In the genomic region with DNA sequence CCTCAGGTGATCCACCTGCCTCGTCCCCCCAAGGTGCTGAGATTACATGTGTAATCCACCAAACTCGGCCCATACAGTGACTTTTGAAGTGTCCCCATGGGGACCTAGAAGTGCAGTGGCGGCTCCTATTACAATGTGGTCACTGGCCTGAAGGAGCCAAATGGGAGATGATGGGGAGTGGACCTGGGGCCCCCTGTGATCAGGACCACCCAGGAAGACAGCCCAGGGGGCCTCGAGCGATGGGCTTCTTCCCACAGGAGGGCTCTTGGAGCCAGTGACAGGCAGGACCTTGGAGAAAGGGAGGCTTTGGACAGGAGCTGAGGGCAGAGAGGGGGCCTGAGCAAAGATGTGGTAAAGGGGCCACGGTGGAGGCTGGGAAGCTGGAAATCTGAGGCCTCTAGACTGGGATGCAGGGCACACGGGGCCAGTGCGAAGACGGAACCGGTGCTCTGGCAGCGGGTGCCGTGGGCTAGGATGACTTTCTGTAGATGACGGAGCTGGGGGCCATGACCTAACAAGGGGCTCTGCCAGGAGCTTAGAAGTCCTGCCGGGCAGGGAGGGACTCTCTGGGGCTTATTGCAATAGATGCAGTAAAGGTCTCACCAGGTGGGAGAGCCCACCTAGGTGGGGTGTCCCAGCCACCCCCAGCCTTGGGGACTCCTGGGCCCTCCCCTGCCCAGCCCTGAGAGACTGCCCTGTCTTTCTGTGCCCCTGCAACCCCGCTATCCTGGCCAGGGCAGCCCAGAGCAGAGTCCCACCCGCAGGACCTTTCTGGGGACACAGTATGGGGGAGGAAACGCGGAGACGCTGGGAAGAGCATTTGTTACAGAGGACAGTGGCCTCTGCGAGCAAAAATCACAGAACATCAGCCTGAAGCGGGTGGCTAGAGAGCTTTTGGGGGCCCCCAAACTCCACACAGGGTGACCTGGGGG, we compare ENCODE assay signal across 14 cellular contexts. TPM values are rescaled to one million over a fixed set of nuclear protein-coding genes. Genes with fewer than 3 reads are reported as not detected.
DNase-seq lines count a peak whose midpoint lies in the region; ATAC-seq and TF ChIP-seq lines count a peak whose summit lies in the region.
"Had no signal": no experiment of that assay in that cellular context is flagged by ENCODE, and none has a peak within 500 bp of the region (broad histone marks: within the 10 kb centered on the region; RNA-seq: fewer than 3 reads in every experiment).

No MANE protein-coding gene starts in this region.

- H2BK12ac ChIP-seq in neuronal stem cell (ENCODE audit: low read length) = no peak overlapping the region

- no peak overlapping the region for H3K23ac ChIP-seq in neuronal stem cell (ENCODE audit: low read depth, low read length, poor library complexity)

- CTCF ChIA-PET in CD4-positive, alpha-beta memory T cell (lab: Charles Lee; ENCODE audit: partially characterized antibody) = interaction anchor here (0.9 to 2.0 kb wide), 3 partner anchors 8 to 33 kb away, joined by 4 to 6 read pairs (median 5); no protein-coding TSS in a partner anchor

- no peak overlapping the region for H4K91ac ChIP-seq in neuronal stem cell (ENCODE audit: low read depth, low read length, poor library complexity)

- no peaks in the 10 kb centered on the region for H3K79me2 ChIP-seq in KMS-11 (ENCODE audit: insufficient read depth, low read depth)

- no peak overlapping the region for H2BK120ac ChIP-seq in neuronal stem cell (ENCODE audit: low read depth, low read length)

- TF ChIP-seq CTCF in KMS-11 (conservative IDR thresholded peaks at IDR 0.05; ENCODE audit: low read depth, low read length) = no peak

- DNase-seq in CD4-positive, alpha-beta memory T cell = no peak
- DNase-seq in neuronal stem cell (ENCODE audit: low spot score) (no peak), 8988T (no peak), head of caudate nucleus (no peak), AG20443 (ENCODE audit: low spot score) (no peak)
- DNase-seq: activated CD4-positive, alpha-beta T cell treated with anti-CD3 and anti-CD28 coated beads for 48 hours; activated naive CD4-positive, alpha-beta T cell treated with anti-CD3 and anti-CD28 coated beads, Interleukin-2, amount 50 U/mL, for 16 hours; effector CD8-positive, alpha-beta T cell; NCI-H345 had no signal

- ATAC-seq in HG02588 (IDR thresholded peaks at IDR 0.05; ENCODE audit: unreplicated experiment) = no peak

- intact Hi-C loops in CD4-positive, alpha-beta memory T cell (cut with micrococcal nuclease) = no loop called here
- intact Hi-C loops in head of caudate nucleus (cut with DNase I) = no loop called here

- peak overlapping the region; percentile 79 for H3K4me2 ChIP-seq in KMS-11
- H3K4me2 ChIP-seq in neuronal stem cell (ENCODE audit: insufficient read depth, low read length, poor library complexity, severe bottlenecking) = no peak overlapping the region

- H3K4me3 ChIP-seq in CD4-positive, alpha-beta memory T cell (ENCODE audit: low read length in 2 of 2) = no peak overlapping the region
- H3K4me3 ChIP-seq in KMS-11 (IDR thresholded peaks at IDR 0.05; ENCODE audit: insufficient read depth, low read depth, low read length) (no peak overlapping the region), duodenal mucosa (ENCODE audit: low read depth in 1 of 2, low read length in 2 of 2) (no peak overlapping the region), neuronal stem cell (ENCODE audit: low read length in 2 of 2) (no peak overlapping the region)
- H3K4me3 ChIP-seq: MG63 had no signal

- H3K36me3 Mint-ChIP-seq in CD4-positive, alpha-beta memory T cell = peaks cover 9 to 15% of the 10 kb centered on the region in 2 donors

- no peaks in the 10 kb centered on the region for H3K9me3 ChIP-seq in CD4-positive, alpha-beta memory T cell (ENCODE audit: control insufficient read depth in 1 of 2, low read length in 2 of 2)
- H3K9me3 ChIP-seq in duodenal mucosa (ENCODE audit: control insufficient read depth in 1 of 2, low read length in 2 of 2) (no peaks in the 10 kb centered on the region), neuronal stem cell (replicated peaks in 1 of 2; ENCODE audit: control insufficient read depth in 2 of 2, insufficient read depth in 1 of 2, low read depth in 1 of 2, low read length in 2 of 2) (peaks cover 0 to 2% of the 10 kb centered on the region in 2 donors)
- H3K9me3 ChIP-seq: MG63 had no signal

- no peak overlapping the region for H3K27ac ChIP-seq in CD4-positive, alpha-beta memory T cell (ENCODE audit: low read depth, low read length)
- peak overlapping the region; percentile 83 for H3K27ac ChIP-seq in KMS-11
- peak overlapping the region; percentile 30 for H3K27ac ChIP-seq in duodenal mucosa (ENCODE audit: low read depth, low read length)
- no peak overlapping the region for H3K27ac ChIP-seq in neuronal stem cell (replicated peaks; ENCODE audit: low read length)

- no peak overlapping the region for H3K4ac ChIP-seq in neuronal stem cell (ENCODE audit: low read length)

- H2BK5ac ChIP-seq in neuronal stem cell (ENCODE audit: low read length) = no peak overlapping the region

- no peak overlapping the region for H3K18ac ChIP-seq in neuronal stem cell (ENCODE audit: low read length)

- H3K14ac ChIP-seq in neuronal stem cell (ENCODE audit: low read length) = no peak overlapping the region

- POLR2A ChIA-PET in CD4-positive, alpha-beta memory T cell (lab: Charles Lee; ENCODE audit: partially characterized antibody) = interaction anchor here (0.7 to 26.7 kb wide), 6 partner anchors 9 to 33 kb away, joined by 3 to 1172 read pairs (median 98); a partner anchor contains a TSS

- no peaks in the 10 kb centered on the region for H3K27me3 ChIP-seq in CD4-positive, alpha-beta memory T cell (ENCODE audit: insufficient read depth, low read length)
- no peaks in the 10 kb centered on the region for H3K27me3 ChIP-seq in KMS-11 (ENCODE audit: insufficient read depth, low read depth)
- H3K27me3 ChIP-seq in duodenal mucosa (ENCODE audit: control insufficient read depth in 1 of 2, insufficient read depth in 2 of 2, low read length in 2 of 2) = no peaks in the 10 kb centered on the region
- H3K27me3 ChIP-seq in neuronal stem cell (ENCODE audit: control insufficient read depth in 3 of 3, insufficient read depth in 3 of 3, low read depth in 1 of 3, low read length in 3 of 3) = peaks cover 0 to 50% (median 3%) of the 10 kb centered on the region in 3 experiments
- H3K27me3 ChIP-seq: MG63 had no signal

- H3K4me1 Mint-ChIP-seq in CD4-positive, alpha-beta memory T cell = peaks cover 17 to 62% (median 36%) of the 10 kb centered on the region in 4 donors

- no peak overlapping the region for H4K8ac ChIP-seq in neuronal stem cell (ENCODE audit: low read depth, low read length)

- H3K27me3 Mint-ChIP-seq in CD4-positive, alpha-beta memory T cell = no peaks in the 10 kb centered on the region

- H2AFZ ChIP-seq in KMS-11 (ENCODE audit: low read depth) (peak overlapping the region; percentile 39; the same call in 1 of the 2 replicates), neuronal stem cell (ENCODE audit: low read length) (no peak overlapping the region)

- no peaks in the 10 kb centered on the region for H4K20me1 ChIP-seq in KMS-11 (ENCODE audit: insufficient read depth)

- H3K9ac ChIP-seq in KMS-11 (peak overlapping the region; percentile 54; the same call in 1 of the 2 replicates), duodenal mucosa (ENCODE audit: low read depth in 1 of 2, low read length in 2 of 2) (no peak overlapping the region), neuronal stem cell (ENCODE audit: low read depth, low read length, poor library complexity) (no peak overlapping the region)

- no peak overlapping the region for H2AK5ac ChIP-seq in neuronal stem cell (ENCODE audit: low read depth, low read length)

- H3K4me1 ChIP-seq in CD4-positive, alpha-beta memory T cell (ENCODE audit: insufficient read depth, low read length) = peaks cover 70% of the 10 kb centered on the region
- H3K4me1 ChIP-seq in KMS-11 (ENCODE audit: low read depth, poor library complexity, severe bottlenecking) (peaks cover 86% of the 10 kb centered on the region), duodenal mucosa (ENCODE audit: control insufficient read depth in 1 of 2, insufficient read depth in 2 of 2, low read length in 2 of 2) (peaks cover 56 to 73% of the 10 kb centered on the region in 2 donors), neuronal stem cell (ENCODE audit: control insufficient read depth in 2 of 2, insufficient read depth in 1 of 2, low read depth in 1 of 2, low read length in 2 of 2) (peaks cover 3 to 6% of the 10 kb centered on the region in 2 donors)

- H3K4me3 Mint-ChIP-seq in CD4-positive, alpha-beta memory T cell = no peak overlapping the region

- WGBS in neuronal stem cell (ENCODE audit: extremely low coverage in 2 of 2, insufficient read length in 2 of 2, insufficient replicate concordance in 1 of 2), 2 donors = no CpG with 5 or more reads among the region's 21 CpGs

- H3K9me3 Mint-ChIP-seq in CD4-positive, alpha-beta memory T cell = peaks cover 0 to 2% (median 0%) of the 10 kb centered on the region in 8 donors

- peak overlapping the region in 4 of 7 donors; percentile 1 to 86 (median 51) for H3K27ac Mint-ChIP-seq in CD4-positive, alpha-beta memory T cell

- peaks cover 15% of the 10 kb centered on the region for H3K36me3 ChIP-seq in CD4-positive, alpha-beta memory T cell (ENCODE audit: insufficient read depth, low read length)
- H3K36me3 ChIP-seq in KMS-11 (ENCODE audit: insufficient read depth) (no peaks in the 10 kb centered on the region), duodenal mucosa (ENCODE audit: control insufficient read depth in 1 of 2, insufficient read depth in 2 of 2, low read length in 2 of 2) (no peaks in the 10 kb centered on the region), neuronal stem cell (replicated peaks in 1 of 2; ENCODE audit: control insufficient read depth in 2 of 2, insufficient read depth in 2 of 2, low read length in 2 of 2) (no peaks in the 10 kb centered on the region)
- H3K36me3 ChIP-seq: MG63 had no signal

- peak overlapping the region; percentile 19 for H2BK15ac ChIP-seq in neuronal stem cell (ENCODE audit: low read length)

- H3K79me1 ChIP-seq in neuronal stem cell (ENCODE audit: low read depth, low read length) = peaks cover 2% of the 10 kb centered on the region

RNA-seq across cellular contexts. Expression of a gene that starts 2.7 kb away (rescaled TPM):
- total RNA-seq in CD4-positive, alpha-beta memory T cell = not detected
- not detected for polyA plus RNA-seq in CD4-positive, alpha-beta memory T cell
- not detected for polyA plus RNA-seq in neuronal stem cell (2013, experiment 1 of 2)
- polyA plus RNA-seq in neuronal stem cell (2013, experiment 2 of 2) = not detected
- total RNA-seq: mucosa of gallbladder had no signal

RNA-seq across cellular contexts. Expression of a gene that starts 12.9 kb away (rescaled TPM):
- 100 to 1,000 TPM; 424 to 430 TPM for total RNA-seq in CD4-positive, alpha-beta memory T cell
- 100 to 1,000 TPM in 1 of 2 donors, 10 to 100 TPM in 1; 77.7 to 172 TPM for polyA plus RNA-seq in CD4-positive, alpha-beta memory T cell
- 0.08 TPM for polyA plus RNA-seq in neuronal stem cell (2013, experiment 1 of 2)
- polyA plus RNA-seq in neuronal stem cell (2013, experiment 2 of 2) = 0.08 TPM

RNA-seq across cellular contexts. Expression of a gene that starts 14.9 kb away (rescaled TPM):
- total RNA-seq in CD4-positive, alpha-beta memory T cell = 100 to 1,000 TPM; 697 to 702 TPM
- 100 to 1,000 TPM; 258 to 300 TPM for polyA plus RNA-seq in CD4-positive, alpha-beta memory T cell
- 18.0 TPM for polyA plus RNA-seq in neuronal stem cell (2013, experiment 1 of 2)
- polyA plus RNA-seq in neuronal stem cell (2013, experiment 2 of 2) = 18.2 TPM

RNA-seq across cellular contexts. Expression of a gene that starts 24.9 kb away (rescaled TPM):
- 10 to 100 TPM; 60.3 to 61.6 TPM for total RNA-seq in CD4-positive, alpha-beta memory T cell
- 100 to 1,000 TPM; 144 to 234 TPM for polyA plus RNA-seq in CD4-positive, alpha-beta memory T cell
- 16.6 TPM for polyA plus RNA-seq in neuronal stem cell (2013, experiment 1 of 2)
- 16.6 TPM for polyA plus RNA-seq in neuronal stem cell (2013, experiment 2 of 2)

RNA-seq across cellular contexts. Expression of a gene that starts 43.4 kb away (rescaled TPM):
- under 1 TPM in 1 of 2 experiments, not detected in 1; 0.55 TPM for total RNA-seq in CD4-positive, alpha-beta memory T cell
- 1 to 10 TPM in 1 of 2 donors, under 1 TPM in 1; 0.88 to 1.4 TPM for polyA plus RNA-seq in CD4-positive, alpha-beta memory T cell
- polyA plus RNA-seq in neuronal stem cell (2013, experiment 1 of 2) = 38.3 TPM
- 37.7 TPM for polyA plus RNA-seq in neuronal stem cell (2013, experiment 2 of 2)

Comparison
In these comparisons a context has a peak if more than half of its experiments do, and no peak if none do; other contexts are left out.
1. H3K27ac ChIP-seq: peak in KMS-11 (single experiment) and duodenal mucosa (single experiment); none in CD4-positive, alpha-beta memory T cell (single experiment) and neuronal stem cell (single experiment).